8 cellular contexts compared by ENCODE assay signal in the genomic region with DNA sequence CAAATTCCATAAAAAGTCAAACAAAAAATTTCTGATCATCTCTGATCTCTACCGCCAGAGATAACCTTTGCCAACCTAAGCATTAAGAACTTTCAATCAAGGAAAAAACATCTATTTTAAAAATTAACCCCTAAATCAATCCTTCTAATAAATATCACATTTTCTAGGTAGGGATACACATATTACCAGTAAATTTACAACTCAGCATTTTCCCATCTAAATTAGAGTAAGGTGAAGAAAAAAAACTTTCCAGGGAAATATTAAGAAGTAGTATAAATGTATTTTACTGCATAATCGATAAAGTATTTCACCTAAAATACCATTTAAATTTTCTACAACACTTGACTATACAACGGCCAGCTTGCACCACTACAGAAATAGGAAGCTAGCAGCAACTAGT. TPM values are rescaled to one million over a fixed set of nuclear protein-coding genes. Genes with fewer than 3 reads are reported as not detected.
DNase-seq lines count a peak whose midpoint lies in the region; ATAC-seq and TF ChIP-seq lines count a peak whose summit lies in the region.

No MANE protein-coding gene starts in this region.

- peaks cover 43% of the 10 kb centered on the region for H3K4me1 Mint-ChIP-seq in brain

- H3K4me1 ChIP-seq in HEK293 (ENCODE audit: control insufficient read depth, insufficient read depth, low read length) (peaks cover 6% of the 10 kb centered on the region; the same call in 1 of the 2 replicates), mesodermal cell (ENCODE audit: control insufficient read depth, insufficient read depth, low read length, poor library complexity, severe bottlenecking) (peaks cover 4% of the 10 kb centered on the region)

- H3K36me3 Mint-ChIP-seq in brain: peaks cover 13% of the 10 kb centered on the region

- peaks cover 7% of the 10 kb centered on the region for H3K27me3 Mint-ChIP-seq in brain

- no peak for DNase-seq in stimulated activated naive CD4-positive, alpha-beta T cell (lab: John Stamatoyannopoulos, UW)
- no peak for DNase-seq in stimulated activated CD4-positive, alpha-beta T cell treated with anti-CD3 and anti-CD28 coated beads, Interleukin-1b, Interleukin-23, amount 100 ng/mL, for 48 hours
- no peak for DNase-seq in posterior vena cava (ENCODE audit: low spot score)

- CTCF ChIA-PET in HEK293 (lab: Yijun Ruan, JAX): interaction anchor here (0.8 to 2.5 kb wide), 2 partner anchors 17 to 139 kb away, joined by 4 to 13 read pairs; no protein-coding TSS in a partner anchor

- 62 to 100% methylated on average over 1 to 2 of the region's 3 CpGs for WGBS in mesodermal cell (ENCODE audit: insufficient coverage in 2 of 2), 2 experiments

- POLR2A ChIA-PET in HEK293 (lab: Yijun Ruan, JAX): interaction anchor here (1.0 to 3.1 kb wide), 3 partner anchors 58 to 98 kb away, joined by 4 to 22 read pairs (median 5); no protein-coding TSS in a partner anchor

- intact Hi-C loops in posterior vena cava (cut with DNase I): no loop called here

- TF ChIP-seq CTCF in 22Rv1 (IDR thresholded peaks at IDR 0.05): no peak
- TF ChIP-seq CTCF in HEK293 (tag by site-specific recombination; IDR thresholded peaks at IDR 0.05): no peak
- no peak for TF ChIP-seq CTCF in brain (conservative IDR thresholded peaks at IDR 0.05)

- H3K9me3 ChIP-seq in HEK293 (ENCODE audit: control insufficient read depth, insufficient read depth, low read depth, low read length): no peaks in the 10 kb centered on the region
- no peaks in the 10 kb centered on the region for H3K9me3 ChIP-seq in mesodermal cell (ENCODE audit: control insufficient read depth, low read length)

- ATAC-seq in HG03097 (IDR thresholded peaks at IDR 0.05; ENCODE audit: low FRiP score, unreplicated experiment): no peak

- H3K9me3 Mint-ChIP-seq in brain: peaks cover 0 to 5% (median 0%) of the 10 kb centered on the region in 5 experiments

- peak overlapping the region; percentile 96 to 98 (median 98) for H3K27ac Mint-ChIP-seq in brain

- H3K4me3 ChIP-seq in HEK293 (ENCODE audit: low read depth, low read length): peak overlapping the region; percentile 96
- peak overlapping the region; percentile 61 for H3K4me3 ChIP-seq in mesodermal cell (ENCODE audit: extremely low read depth, insufficient read depth, low read length, poor library complexity, severe bottlenecking)

- H3K36me3 ChIP-seq in HEK293 (ENCODE audit: control insufficient read depth in 2 of 2, insufficient read depth in 1 of 2, low read length in 2 of 2) (no peaks in the 10 kb centered on the region), mesodermal cell (ENCODE audit: control insufficient read depth, insufficient read depth, low read length) (peaks cover 9% of the 10 kb centered on the region)

- H3K27ac ChIP-seq in 22Rv1 (peak overlapping the region; percentile 84), HEK293 (ENCODE audit: extremely low read depth, low read depth, low read length) (0 out of 2 replicates have a peak overlapping the region, but pooled peaks have one; percentile 4), mesodermal cell (ENCODE audit: low read depth, low read length, severe bottlenecking) (no peak overlapping the region)

- H3K4me3 Mint-ChIP-seq in brain: peak overlapping the region; percentile 91 to 99 (median 98)

TF ChIP-seq in HEK293, 187 proteins besides CTCF, POLR2A, EP300 and RAD21:
- TF ChIP-seq YY2 (tag by site-specific recombination; IDR thresholded peaks at IDR 0.05) (no peak), ZNF777 (tag by site-specific recombination; IDR thresholded peaks at IDR 0.05; ENCODE audit: borderline replicate concordance) (no peak), ZNF701 (tag by site-specific recombination; IDR thresholded peaks at IDR 0.05) (no peak), MZF1 (tag by site-specific recombination; IDR thresholded peaks at IDR 0.05; ENCODE audit: borderline replicate concordance) (no peak), ZNF362 (tag by site-specific recombination; IDR thresholded peaks at IDR 0.05) (no peak), PRDM4 (tag by site-specific recombination; IDR thresholded peaks at IDR 0.05) (no peak), ZFHX2 (tag by site-specific recombination; conservative IDR thresholded peaks at IDR 0.05) (no peak), ZNF433 (tag by site-specific recombination; IDR thresholded peaks at IDR 0.05; ENCODE audit: low read depth) (no peak), ZNF184 (tag by site-specific recombination; IDR thresholded peaks at IDR 0.05) (no peak), ZNF266 (tag by site-specific recombination; IDR thresholded peaks at IDR 0.05; ENCODE audit: low read depth) (no peak), ZNF510 (tag by site-specific recombination; IDR thresholded peaks at IDR 0.05; ENCODE audit: insufficient replicate concordance) (no peak), ZNF626 (tag by site-specific recombination; IDR thresholded peaks at IDR 0.05) (no peak)
- TF ChIP-seq, protein P1, sequence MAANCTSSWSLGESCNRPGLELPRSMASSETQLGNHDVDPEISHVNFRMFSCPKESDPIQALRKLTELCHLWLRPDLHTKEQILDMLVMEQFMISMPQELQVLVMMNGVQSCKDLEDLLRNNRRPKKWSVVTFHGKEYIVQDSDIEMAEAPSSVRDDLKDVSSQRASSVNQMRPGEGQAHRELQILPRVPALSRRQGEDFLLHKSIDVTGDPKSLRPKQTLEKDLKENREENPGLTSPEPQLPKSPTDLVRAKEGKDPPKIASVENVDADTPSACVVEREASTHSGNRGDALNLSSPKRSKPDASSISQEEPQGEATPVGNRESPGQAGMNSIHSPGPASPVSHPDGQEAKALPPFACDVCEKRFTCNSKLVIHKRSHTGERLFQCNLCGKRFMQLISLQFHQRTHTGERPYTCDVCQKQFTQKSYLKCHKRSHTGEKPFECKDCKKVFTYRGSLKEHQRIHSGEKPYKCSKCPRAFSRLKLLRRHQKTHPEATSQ (tag by site-specific recombination; IDR thresholded peaks at IDR 0.05): no peak
- TF ChIP-seq, protein P2, sequence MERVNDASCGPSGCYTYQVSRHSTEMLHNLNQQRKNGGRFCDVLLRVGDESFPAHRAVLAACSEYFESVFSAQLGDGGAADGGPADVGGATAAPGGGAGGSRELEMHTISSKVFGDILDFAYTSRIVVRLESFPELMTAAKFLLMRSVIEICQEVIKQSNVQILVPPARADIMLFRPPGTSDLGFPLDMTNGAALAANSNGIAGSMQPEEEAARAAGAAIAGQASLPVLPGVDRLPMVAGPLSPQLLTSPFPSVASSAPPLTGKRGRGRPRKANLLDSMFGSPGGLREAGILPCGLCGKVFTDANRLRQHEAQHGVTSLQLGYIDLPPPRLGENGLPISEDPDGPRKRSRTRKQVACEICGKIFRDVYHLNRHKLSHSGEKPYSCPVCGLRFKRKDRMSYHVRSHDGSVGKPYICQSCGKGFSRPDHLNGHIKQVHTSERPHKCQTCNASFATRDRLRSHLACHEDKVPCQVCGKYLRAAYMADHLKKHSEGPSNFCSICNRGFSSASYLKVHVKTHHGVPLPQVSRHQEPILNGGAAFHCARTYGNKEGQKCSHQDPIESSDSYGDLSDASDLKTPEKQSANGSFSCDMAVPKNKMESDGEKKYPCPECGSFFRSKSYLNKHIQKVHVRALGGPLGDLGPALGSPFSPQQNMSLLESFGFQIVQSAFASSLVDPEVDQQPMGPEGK (tag by site-specific recombination; IDR thresholded peaks at IDR 0.05): no peak
TF ChIP-seq in HEK293: peak in this region for 0.

RNA-seq across cellular contexts. Expression of gene STX6, which starts 1.5 kb away (rescaled TPM):
- 22.1 TPM for polyA plus RNA-seq in brain (ENCODE audit: insufficient read depth, low read depth, low replicate concordance)
- polyA plus RNA-seq in mesodermal cell (2013, experiment 1 of 2): 15.2 TPM
- polyA plus RNA-seq in mesodermal cell (2013, experiment 2 of 2): 12.1 TPM
- total RNA-seq in posterior vena cava: 10 to 100 TPM; 12.8 to 15.9 TPM

RNA-seq across cellular contexts. Expression of gene MR1, which starts 12.6 kb away (rescaled TPM):
- 2.2 TPM for polyA plus RNA-seq in brain (ENCODE audit: insufficient read depth, low read depth, low replicate concordance)
- polyA plus RNA-seq in mesodermal cell (2013, experiment 1 of 2): 0.59 TPM
- 0.66 TPM for polyA plus RNA-seq in mesodermal cell (2013, experiment 2 of 2)
- 10 to 100 TPM; 13.9 to 21.9 TPM for total RNA-seq in posterior vena cava
